ENCODE assay signal across 1 cellular context in genomic region chr3:82461049-82461889, GRCh38.
TF ChIP-seq lines count a peak whose summit lies in the region.

No MANE protein-coding gene starts in this region.

TF ChIP-seq in HepG2, 621 proteins besides CTCF, POLR2A, EP300 and RAD21 (continued from another document):
- TF ChIP-seq, protein P1, sequence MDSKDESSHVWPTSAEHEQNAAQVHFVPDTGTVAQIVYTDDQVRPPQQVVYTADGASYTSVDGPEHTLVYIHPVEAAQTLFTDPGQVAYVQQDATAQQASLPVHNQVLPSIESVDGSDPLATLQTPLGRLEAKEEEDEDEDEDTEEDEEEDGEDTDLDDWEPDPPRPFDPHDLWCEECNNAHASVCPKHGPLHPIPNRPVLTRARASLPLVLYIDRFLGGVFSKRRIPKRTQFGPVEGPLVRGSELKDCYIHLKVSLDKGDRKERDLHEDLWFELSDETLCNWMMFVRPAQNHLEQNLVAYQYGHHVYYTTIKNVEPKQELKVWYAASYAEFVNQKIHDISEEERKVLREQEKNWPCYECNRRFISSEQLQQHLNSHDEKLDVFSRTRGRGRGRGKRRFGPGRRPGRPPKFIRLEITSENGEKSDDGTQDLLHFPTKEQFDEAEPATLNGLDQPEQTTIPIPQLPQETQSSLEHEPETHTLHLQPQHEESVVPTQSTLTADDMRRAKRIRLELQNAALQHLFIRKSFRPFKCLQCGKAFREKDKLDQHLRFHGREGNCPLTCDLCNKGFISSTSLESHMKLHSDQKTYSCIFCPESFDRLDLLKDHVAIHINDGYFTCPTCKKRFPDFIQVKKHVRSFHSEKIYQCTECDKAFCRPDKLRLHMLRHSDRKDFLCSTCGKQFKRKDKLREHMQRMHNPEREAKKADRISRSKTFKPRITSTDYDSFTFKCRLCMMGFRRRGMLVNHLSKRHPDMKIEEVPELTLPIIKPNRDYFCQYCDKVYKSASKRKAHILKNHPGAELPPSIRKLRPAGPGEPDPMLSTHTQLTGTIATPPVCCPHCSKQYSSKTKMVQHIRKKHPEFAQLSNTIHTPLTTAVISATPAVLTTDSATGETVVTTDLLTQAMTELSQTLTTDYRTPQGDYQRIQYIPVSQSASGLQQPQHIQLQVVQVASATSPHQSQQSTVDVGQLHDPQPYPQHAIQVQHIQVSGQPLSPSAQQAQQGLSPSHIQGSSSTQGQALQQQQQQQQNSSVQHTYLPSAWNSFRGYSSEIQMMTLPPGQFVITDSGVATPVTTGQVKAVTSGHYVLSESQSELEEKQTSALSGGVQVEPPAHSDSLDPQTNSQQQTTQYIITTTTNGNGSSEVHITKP (CRISPR knock-in tag; IDR thresholded peaks at IDR 0.05; ENCODE audit: low read depth), result no peak
- TF ChIP-seq NCOA5 (CRISPR knock-in tag; IDR thresholded peaks at IDR 0.05), result no peak
- TF ChIP-seq ZNF350 (CRISPR knock-in tag; IDR thresholded peaks at IDR 0.05; ENCODE audit: borderline replicate concordance, low read depth), result no peak
- TF ChIP-seq NFE2 (CRISPR knock-in tag; IDR thresholded peaks at IDR 0.05), result no peak
- peak; percentile 22; the same call in 1 of the 2 replicates for TF ChIP-seq HDAC2 (CRISPR knock-in tag; IDR thresholded peaks at IDR 0.05)
- TF ChIP-seq, protein P2, sequence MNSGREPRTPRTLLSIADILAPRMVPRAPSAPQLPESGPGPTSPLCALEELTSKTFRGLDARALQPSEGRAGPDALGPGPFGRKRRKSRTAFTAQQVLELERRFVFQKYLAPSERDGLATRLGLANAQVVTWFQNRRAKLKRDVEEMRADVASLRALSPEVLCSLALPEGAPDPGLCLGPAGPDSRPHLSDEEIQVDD (CRISPR knock-in tag; IDR thresholded peaks at IDR 0.05; ENCODE audit: borderline replicate concordance), result no peak
- TF ChIP-seq MED13 (CRISPR knock-in tag; IDR thresholded peaks at IDR 0.05), result no peak
- no peak for TF ChIP-seq TOE1 (CRISPR knock-in tag; IDR thresholded peaks at IDR 0.05)
- TF ChIP-seq, protein P3, sequence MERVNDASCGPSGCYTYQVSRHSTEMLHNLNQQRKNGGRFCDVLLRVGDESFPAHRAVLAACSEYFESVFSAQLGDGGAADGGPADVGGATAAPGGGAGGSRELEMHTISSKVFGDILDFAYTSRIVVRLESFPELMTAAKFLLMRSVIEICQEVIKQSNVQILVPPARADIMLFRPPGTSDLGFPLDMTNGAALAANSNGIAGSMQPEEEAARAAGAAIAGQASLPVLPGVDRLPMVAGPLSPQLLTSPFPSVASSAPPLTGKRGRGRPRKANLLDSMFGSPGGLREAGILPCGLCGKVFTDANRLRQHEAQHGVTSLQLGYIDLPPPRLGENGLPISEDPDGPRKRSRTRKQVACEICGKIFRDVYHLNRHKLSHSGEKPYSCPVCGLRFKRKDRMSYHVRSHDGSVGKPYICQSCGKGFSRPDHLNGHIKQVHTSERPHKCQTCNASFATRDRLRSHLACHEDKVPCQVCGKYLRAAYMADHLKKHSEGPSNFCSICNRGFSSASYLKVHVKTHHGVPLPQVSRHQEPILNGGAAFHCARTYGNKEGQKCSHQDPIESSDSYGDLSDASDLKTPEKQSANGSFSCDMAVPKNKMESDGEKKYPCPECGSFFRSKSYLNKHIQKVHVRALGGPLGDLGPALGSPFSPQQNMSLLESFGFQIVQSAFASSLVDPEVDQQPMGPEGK (CRISPR knock-in tag; IDR thresholded peaks at IDR 0.05), result peak; percentile 30; the same call in 1 of the 2 replicates
- no peak for TF ChIP-seq HOXA5 (CRISPR knock-in tag; IDR thresholded peaks at IDR 0.05)
- TF ChIP-seq PBX3 (CRISPR knock-in tag; IDR thresholded peaks at IDR 0.05; ENCODE audit: borderline replicate concordance), result no peak
- TF ChIP-seq ZMYM4 (CRISPR knock-in tag; IDR thresholded peaks at IDR 0.05), result peak; percentile 81
- no peak for TF ChIP-seq ZSCAN5A (CRISPR knock-in tag; IDR thresholded peaks at IDR 0.05; ENCODE audit: borderline replicate concordance)
- no peak for TF ChIP-seq ZNF510 (CRISPR knock-in tag; IDR thresholded peaks at IDR 0.05; ENCODE audit: low read depth)
- TF ChIP-seq ZSCAN9 (CRISPR knock-in tag; IDR thresholded peaks at IDR 0.05; ENCODE audit: borderline replicate concordance), result no peak
- TF ChIP-seq ZNF337 (CRISPR knock-in tag; IDR thresholded peaks at IDR 0.05; ENCODE audit: borderline replicate concordance, low read depth), result no peak
- TF ChIP-seq, protein P4, sequence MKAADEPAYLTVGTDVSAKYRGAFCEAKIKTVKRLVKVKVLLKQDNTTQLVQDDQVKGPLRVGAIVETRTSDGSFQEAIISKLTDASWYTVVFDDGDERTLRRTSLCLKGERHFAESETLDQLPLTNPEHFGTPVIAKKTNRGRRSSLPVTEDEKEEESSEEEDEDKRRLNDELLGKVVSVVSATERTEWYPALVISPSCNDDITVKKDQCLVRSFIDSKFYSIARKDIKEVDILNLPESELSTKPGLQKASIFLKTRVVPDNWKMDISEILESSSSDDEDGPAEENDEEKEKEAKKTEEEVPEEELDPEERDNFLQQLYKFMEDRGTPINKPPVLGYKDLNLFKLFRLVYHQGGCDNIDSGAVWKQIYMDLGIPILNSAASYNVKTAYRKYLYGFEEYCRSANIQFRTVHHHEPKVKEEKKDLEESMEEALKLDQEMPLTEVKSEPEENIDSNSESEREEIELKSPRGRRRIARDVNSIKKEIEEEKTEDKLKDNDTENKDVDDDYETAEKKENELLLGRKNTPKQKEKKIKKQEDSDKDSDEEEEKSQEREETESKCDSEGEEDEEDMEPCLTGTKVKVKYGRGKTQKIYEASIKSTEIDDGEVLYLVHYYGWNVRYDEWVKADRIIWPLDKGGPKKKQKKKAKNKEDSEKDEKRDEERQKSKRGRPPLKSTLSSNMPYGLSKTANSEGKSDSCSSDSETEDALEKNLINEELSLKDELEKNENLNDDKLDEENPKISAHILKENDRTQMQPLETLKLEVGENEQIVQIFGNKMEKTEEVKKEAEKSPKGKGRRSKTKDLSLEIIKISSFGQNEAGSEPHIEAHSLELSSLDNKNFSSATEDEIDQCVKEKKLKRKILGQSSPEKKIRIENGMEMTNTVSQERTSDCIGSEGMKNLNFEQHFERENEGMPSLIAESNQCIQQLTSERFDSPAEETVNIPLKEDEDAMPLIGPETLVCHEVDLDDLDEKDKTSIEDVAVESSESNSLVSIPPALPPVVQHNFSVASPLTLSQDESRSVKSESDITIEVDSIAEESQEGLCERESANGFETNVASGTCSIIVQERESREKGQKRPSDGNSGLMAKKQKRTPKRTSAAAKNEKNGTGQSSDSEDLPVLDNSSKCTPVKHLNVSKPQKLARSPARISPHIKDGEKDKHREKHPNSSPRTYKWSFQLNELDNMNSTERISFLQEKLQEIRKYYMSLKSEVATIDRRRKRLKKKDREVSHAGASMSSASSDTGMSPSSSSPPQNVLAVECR (CRISPR knock-in tag; IDR thresholded peaks at IDR 0.05; ENCODE audit: borderline replicate concordance), result no peak
- no peak for TF ChIP-seq IKZF1 (IDR thresholded peaks at IDR 0.05)
- no peak for TF ChIP-seq ZFP36 (IDR thresholded peaks at IDR 0.05; ENCODE audit: borderline replicate concordance, low read depth, low read length, partially characterized antibody)
- TF ChIP-seq SNAPC2 (CRISPR knock-in tag; IDR thresholded peaks at IDR 0.05), result no peak
- TF ChIP-seq NR2F6 (IDR thresholded peaks at IDR 0.05), result peak; percentile 87
- TF ChIP-seq NR2F6 (CRISPR knock-in tag; IDR thresholded peaks at IDR 0.05), result peak; percentile 87
- no peak for TF ChIP-seq ZNF512B (CRISPR knock-in tag; IDR thresholded peaks at IDR 0.05; ENCODE audit: borderline replicate concordance)
- TF ChIP-seq ASH2L (IDR thresholded peaks at IDR 0.05; ENCODE audit: insufficient read length, low read depth, low read length), result peak; percentile 98
- TF ChIP-seq, protein P5, sequence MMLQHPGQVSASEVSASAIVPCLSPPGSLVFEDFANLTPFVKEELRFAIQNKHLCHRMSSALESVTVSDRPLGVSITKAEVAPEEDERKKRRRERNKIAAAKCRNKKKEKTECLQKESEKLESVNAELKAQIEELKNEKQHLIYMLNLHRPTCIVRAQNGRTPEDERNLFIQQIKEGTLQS (CRISPR knock-in tag; IDR thresholded peaks at IDR 0.05), result no peak
- no peak for TF ChIP-seq ZNF570 (CRISPR knock-in tag; IDR thresholded peaks at IDR 0.05; ENCODE audit: borderline replicate concordance)
